Comparison of ENCODE assay signal across 8 cellular contexts in the genomic region with DNA sequence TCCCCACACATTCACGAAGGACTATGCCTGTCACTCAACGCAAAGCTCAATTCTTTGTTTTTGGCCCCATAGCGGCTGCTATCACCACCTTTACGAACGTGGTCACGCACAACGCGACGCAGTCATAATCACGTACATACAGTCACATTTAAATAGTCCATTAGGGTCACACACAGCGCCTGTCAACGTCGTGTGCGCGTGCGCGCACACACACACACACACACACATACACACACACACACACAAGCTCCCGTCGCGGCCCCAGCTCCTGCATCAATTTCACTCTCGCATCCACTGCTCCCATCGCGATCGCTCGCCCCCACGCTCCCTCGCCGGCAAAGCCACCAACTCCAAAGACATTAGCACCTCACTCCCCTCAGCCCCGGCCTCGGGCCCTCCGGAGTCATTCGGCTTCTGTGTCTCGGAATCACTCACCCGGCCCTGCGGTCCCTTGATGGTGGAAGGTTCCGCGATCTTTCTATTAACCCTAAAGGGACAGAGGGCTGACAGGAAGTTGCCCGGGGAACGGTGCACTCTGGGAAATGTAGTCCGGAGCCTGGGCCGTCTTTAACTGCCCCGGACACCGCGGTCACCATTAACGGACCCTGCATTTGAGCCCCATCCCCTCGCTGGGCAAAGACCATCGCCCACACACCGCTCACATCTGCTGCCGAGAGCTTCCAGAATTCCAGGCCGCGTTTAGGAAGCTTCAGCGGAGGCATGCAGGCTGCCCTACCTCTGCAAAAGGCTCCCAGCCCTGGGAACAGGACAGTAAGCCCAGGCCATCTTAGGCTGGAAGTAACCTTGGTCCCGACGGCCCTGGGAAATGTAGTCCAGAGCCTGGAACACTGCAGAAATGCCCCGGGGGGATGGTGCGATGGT. TPM values are rescaled to one million over a fixed set of nuclear protein-coding genes. Genes with fewer than 3 reads are reported as not detected.
DNase-seq lines count a peak whose midpoint lies in the region; ATAC-seq and TF ChIP-seq lines count a peak whose summit lies in the region.

A gene (minus strand): TSS at position 486 of the 882 bp plus-strand sequence. CDS start 12,768 bp downstream, outside the sequence.

- peak; percentile 92 for ATAC-seq in GM19023 (IDR thresholded peaks at IDR 0.05; ENCODE audit: unreplicated experiment)
- peak; percentile 92 for ATAC-seq in HG03280 (IDR thresholded peaks at IDR 0.05; ENCODE audit: unreplicated experiment)
- peak; percentile 94 for ATAC-seq in activated CD8-positive, alpha-beta T cell treated with anti-CD3 and anti-CD28 coated beads, Interleukin-2, amount 10 ng/mL, durations not matched to agents 7 days and 5 days
- peak; percentile 97 for ATAC-seq in lung (ENCODE audit: insufficient read depth, low FRiP score)

- POLR2A ChIA-PET in activated CD8-positive, alpha-beta T cell treated with anti-CD3 and anti-CD28 coated beads, Interleukin-2, amount 10 ng/mL, durations not matched to agents 7 days and 5 days (lab: Charles Lee), result interaction anchor here (0.7 to 5.4 kb wide), 13 partner anchors 12 to 942 kb away, joined by 3 to 93 read pairs (median 4); a partner anchor contains a TSS

- TF ChIP-seq CTCF in AG09309 (IDR thresholded peaks at IDR 0.05; ENCODE audit: control insufficient read depth, insufficient read depth, low read depth, low read length, missing control alignments) (no peak), lung (IDR thresholded peaks at IDR 0.05; ENCODE audit: control extremely low read depth, extremely low read depth) (no peak)

- H3K27me3 ChIP-seq in lung (ENCODE audit: control insufficient read depth, insufficient read depth), result no peaks in the 10 kb centered on the region

- DNase-seq in AG09309 (ENCODE audit: low read depth) (peak; percentile 74), NCI-H526 (lab: John Stamatoyannopoulos, UW) (peak; percentile 91 to 97), lung (ENCODE audit: low spot score) (peak; percentile 91)
- DNase-seq in activated CD8-positive, alpha-beta T cell treated with anti-CD3 and anti-CD28 coated beads, Interleukin-2, amount 10 ng/mL, durations not matched to agents 7 days and 5 days, result peak; percentile 90
- DNase-seq in effector CD8-positive, alpha-beta T cell (lab: John Stamatoyannopoulos, UW), result peak; percentile 67
- peak; percentile 69 to 77 (median 76) for DNase-seq in stimulated activated CD4-positive, alpha-beta T cell treated with anti-CD3 and anti-CD28 coated beads, TNF-alpha, amount 100 ng/mL, for 24 hours (ENCODE audit: low read depth in 3 of 3)

- peak within 1 kb of the TSS; percentile 82 for H3K4me3 ChIP-seq in AG09309 (ENCODE audit: control insufficient read depth, low read depth, low read length)
- H3K4me3 ChIP-seq in lung, result peak within 1 kb of the TSS; percentile 82

- no peaks in the 10 kb centered on the region for H3K27me3 Mint-ChIP-seq in activated CD8-positive, alpha-beta T cell treated with anti-CD3 and anti-CD28 coated beads, Interleukin-2, amount 10 ng/mL, durations not matched to agents 7 days and 5 days (ENCODE audit: low read depth)

- H3K9me3 Mint-ChIP-seq in activated CD8-positive, alpha-beta T cell treated with anti-CD3 and anti-CD28 coated beads, Interleukin-2, amount 10 ng/mL, durations not matched to agents 7 days and 5 days (ENCODE audit: insufficient read depth), result peaks cover 14% of the 10 kb centered on the region

- H3K27ac Mint-ChIP-seq in activated CD8-positive, alpha-beta T cell treated with anti-CD3 and anti-CD28 coated beads, Interleukin-2, amount 10 ng/mL, durations not matched to agents 7 days and 5 days, result peak within 1 kb of the TSS; percentile 58

- 1% methylated on average over 55 to 56 of the region's 56 CpGs for WGBS in lung, 2 donors

- H3K9me3 ChIP-seq in lung (ENCODE audit: control insufficient read depth in 2 of 2, insufficient read depth in 1 of 2, low read length in 1 of 2), result peaks cover 0 to 23% of the 10 kb centered on the region in 2 donors

- H3K4me1 Mint-ChIP-seq in activated CD8-positive, alpha-beta T cell treated with anti-CD3 and anti-CD28 coated beads, Interleukin-2, amount 10 ng/mL, durations not matched to agents 7 days and 5 days (ENCODE audit: low read depth), result peaks cover 3% of the 10 kb centered on the region

- CTCF ChIA-PET in activated CD8-positive, alpha-beta T cell treated with anti-CD3 and anti-CD28 coated beads, Interleukin-2, amount 10 ng/mL, durations not matched to agents 7 days and 5 days (lab: Charles Lee), result interaction anchor here (0.8 to 3.4 kb wide), 3 partner anchors 11 to 460 kb away, joined by 3 to 26 read pairs (median 3); a partner anchor contains a TSS

- peaks cover 3 to 4% of the 10 kb centered on the region in 2 donors for H3K36me3 ChIP-seq in lung (ENCODE audit: control insufficient read depth in 2 of 2, insufficient read depth in 2 of 2, low read length in 2 of 2)

- no peak within 1 kb of the TSS for H3K4me3 Mint-ChIP-seq in activated CD8-positive, alpha-beta T cell treated with anti-CD3 and anti-CD28 coated beads, Interleukin-2, amount 10 ng/mL, durations not matched to agents 7 days and 5 days

- peaks cover 42% of the 10 kb centered on the region for H3K36me3 Mint-ChIP-seq in activated CD8-positive, alpha-beta T cell treated with anti-CD3 and anti-CD28 coated beads, Interleukin-2, amount 10 ng/mL, durations not matched to agents 7 days and 5 days (ENCODE audit: low read depth)

- H3K4me1 ChIP-seq in lung (ENCODE audit: control insufficient read depth in 2 of 2, insufficient read depth in 2 of 2, low read length in 2 of 2), result peaks cover 6 to 8% of the 10 kb centered on the region in 2 donors

- H3K27ac ChIP-seq in lung (ENCODE audit: low read depth in 1 of 2, low read length in 1 of 2), result peak within 1 kb of the TSS; percentile 84 to 95

RNA-seq across cellular contexts. Expression of the gene that starts here (rescaled TPM):
- total RNA-seq in activated CD8-positive, alpha-beta T cell treated with anti-CD3 and anti-CD28 coated beads, Interleukin-2, amount 10 ng/mL, durations not matched to agents 7 days and 5 days, result 1 to 10 TPM; 8.0 to 9.5 TPM
- 10 to 100 TPM in 1 of 2 donors, 1 to 10 TPM in 1; 5.9 to 10.7 TPM for total RNA-seq in lung
- 1 to 10 TPM; 2.0 to 2.5 TPM for polyA plus RNA-seq in lung

Comparison
In these comparisons a context has a peak if more than half of its experiments do, and no peak if none do; other contexts are left out.
1. Peak in every context shown above with its lines: DNase-seq, ATAC-seq, H3K4me3 ChIP-seq and H3K27ac ChIP-seq.